8 cellular contexts compared by ENCODE assay signal in genomic region chr2:238060542-238061309, GRCh38. TPM values are rescaled to one million over a fixed set of nuclear protein-coding genes. Genes with fewer than 3 reads are reported as not detected.
DNase-seq lines count a peak whose midpoint lies in the region; ATAC-seq and TF ChIP-seq lines count a peak whose summit lies in the region.

A gene with protein sequence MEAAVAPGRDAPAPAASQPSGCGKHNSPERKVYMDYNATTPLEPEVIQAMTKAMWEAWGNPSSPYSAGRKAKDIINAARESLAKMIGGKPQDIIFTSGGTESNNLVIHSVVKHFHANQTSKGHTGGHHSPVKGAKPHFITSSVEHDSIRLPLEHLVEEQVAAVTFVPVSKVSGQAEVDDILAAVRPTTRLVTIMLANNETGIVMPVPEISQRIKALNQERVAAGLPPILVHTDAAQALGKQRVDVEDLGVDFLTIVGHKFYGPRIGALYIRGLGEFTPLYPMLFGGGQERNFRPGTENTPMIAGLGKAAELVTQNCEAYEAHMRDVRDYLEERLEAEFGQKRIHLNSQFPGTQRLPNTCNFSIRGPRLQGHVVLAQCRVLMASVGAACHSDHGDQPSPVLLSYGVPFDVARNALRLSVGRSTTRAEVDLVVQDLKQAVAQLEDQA (plus strand): TSS chr2:238061001. CDS start chr2:238061055, 54 bp downstream.

- H3K4me1 ChIP-seq in RWPE2 (ENCODE audit: insufficient read depth, poor library complexity, severe bottlenecking), result peaks cover 5% of the 10 kb centered on the region

- peak within 1 kb of the TSS; percentile 87 for H3K4me3 ChIP-seq in RWPE2 (ENCODE audit: severe bottlenecking)

- no peaks in the 10 kb centered on the region for H3K9me3 ChIP-seq in RWPE2 (ENCODE audit: severe bottlenecking)

- peak within 1 kb of the TSS; percentile 92 for H3K27ac Mint-ChIP-seq in activated T-helper 2 cell treated with anti-CD3 and anti-CD28 coated beads, Interferon-gamma antibody, Interleukin-2, Interleukin-4, amounts not matched to agents 10 μg/mL and 5 μg/mL and 100 μg/mL, durations not matched to agents 14 hours and 24 hours and 36 hours
- peak within 1 kb of the TSS; percentile 79 to 92 for H3K27ac Mint-ChIP-seq in natural killer cell treated with Interleukin-12 subunit alpha and Interleukin-12 subunit beta and Interleukin-15 and Interleukin-18, amount 100 ng/mL, for 72 hours

- peak; percentile 96 for ATAC-seq in RWPE2 (ENCODE audit: low read depth)
- peak; percentile 98 for ATAC-seq in natural killer cell treated with Interleukin-12 subunit alpha and Interleukin-12 subunit beta and Interleukin-15 and Interleukin-18, amount 100 ng/mL, for 72 hours
- ATAC-seq in stimulated activated naive CD8-positive, alpha-beta T cell treated with anti-CD3 and anti-CD28 coated beads, Interleukin-15, Interleukin-2, amounts not matched to agents 100 U/mL and 50 U/mL, for 24 hours, result peak; percentile 98

- peak within 1 kb of the TSS; percentile 89 for H3K4me3 Mint-ChIP-seq in activated T-helper 2 cell treated with anti-CD3 and anti-CD28 coated beads, Interferon-gamma antibody, Interleukin-2, Interleukin-4, amounts not matched to agents 10 μg/mL and 5 μg/mL and 100 μg/mL, durations not matched to agents 14 hours and 24 hours and 36 hours (ENCODE audit: low read depth)
- peak within 1 kb of the TSS; percentile 94 for H3K4me3 Mint-ChIP-seq in natural killer cell treated with Interleukin-12 subunit alpha and Interleukin-12 subunit beta and Interleukin-15 and Interleukin-18, amount 100 ng/mL, for 72 hours

- TF ChIP-seq CTCF in RWPE2 (IDR thresholded peaks at IDR 0.05; ENCODE audit: poor library complexity, severe bottlenecking), result no peak

- no peaks in the 10 kb centered on the region for H3K27me3 ChIP-seq in RWPE2 (ENCODE audit: insufficient read depth, poor library complexity, severe bottlenecking)

- intact Hi-C loops in activated T-helper 2 cell treated with anti-CD3 and anti-CD28 coated beads, Interferon-gamma antibody, Interleukin-2, Interleukin-4, amounts not matched to agents 10 μg/mL and 5 μg/mL and 100 μg/mL, durations not matched to agents 14 hours and 24 hours and 36 hours (cut with micrococcal nuclease), result loop anchor here (1.0 to 10.0 kb wide), 8 partner anchors 33 to 626 kb away; partner anchors contain the start of gene PER2

- H3K4me1 Mint-ChIP-seq in activated T-helper 2 cell treated with anti-CD3 and anti-CD28 coated beads, Interferon-gamma antibody, Interleukin-2, Interleukin-4, amounts not matched to agents 10 μg/mL and 5 μg/mL and 100 μg/mL, durations not matched to agents 14 hours and 24 hours and 36 hours (ENCODE audit: low read depth), result peaks cover 56% of the 10 kb centered on the region
- peaks cover 32 to 39% of the 10 kb centered on the region in 2 donors for H3K4me1 Mint-ChIP-seq in natural killer cell treated with Interleukin-12 subunit alpha and Interleukin-12 subunit beta and Interleukin-15 and Interleukin-18, amount 100 ng/mL, for 72 hours (ENCODE audit: low read depth in 2 of 2)

- no peaks in the 10 kb centered on the region for H3K9me3 Mint-ChIP-seq in activated T-helper 2 cell treated with anti-CD3 and anti-CD28 coated beads, Interferon-gamma antibody, Interleukin-2, Interleukin-4, amounts not matched to agents 10 μg/mL and 5 μg/mL and 100 μg/mL, durations not matched to agents 14 hours and 24 hours and 36 hours
- H3K9me3 Mint-ChIP-seq in natural killer cell treated with Interleukin-12 subunit alpha and Interleukin-12 subunit beta and Interleukin-15 and Interleukin-18, amount 100 ng/mL, for 72 hours, result peaks cover 7% of the 10 kb centered on the region

- peaks cover 15% of the 10 kb centered on the region for H3K36me3 ChIP-seq in RWPE2 (ENCODE audit: low read depth)

- H3K27ac ChIP-seq in RWPE2 (ENCODE audit: poor library complexity, severe bottlenecking), result peak within 1 kb of the TSS; percentile 56

- peaks cover 52% of the 10 kb centered on the region for H3K36me3 Mint-ChIP-seq in activated T-helper 2 cell treated with anti-CD3 and anti-CD28 coated beads, Interferon-gamma antibody, Interleukin-2, Interleukin-4, amounts not matched to agents 10 μg/mL and 5 μg/mL and 100 μg/mL, durations not matched to agents 14 hours and 24 hours and 36 hours (ENCODE audit: low read depth)
- peaks cover 18% of the 10 kb centered on the region for H3K36me3 Mint-ChIP-seq in natural killer cell treated with Interleukin-12 subunit alpha and Interleukin-12 subunit beta and Interleukin-15 and Interleukin-18, amount 100 ng/mL, for 72 hours

- peak; percentile 99 for DNase-seq in Daoy (ENCODE audit: low read depth)
- peak; percentile 92 for DNase-seq in GOT3 (lab: John Stamatoyannopoulos, UW)
- DNase-seq in LoVo (ENCODE audit: low spot score), result peak; percentile 95
- DNase-seq in RWPE2 (ENCODE audit: low spot score), result peak; percentile 94
- peak; percentile 94 for DNase-seq in activated T-helper 2 cell treated with anti-CD3 and anti-CD28 coated beads, Interferon-gamma antibody, Interleukin-2, Interleukin-4, amounts not matched to agents 10 μg/mL and 5 μg/mL and 100 μg/mL, durations not matched to agents 14 hours and 24 hours and 36 hours (ENCODE audit: low spot score)
- peak; percentile 95 for DNase-seq in fibroblast of peridontal ligament (ENCODE audit: extremely low read depth)
- DNase-seq in natural killer cell treated with Interleukin-12 subunit alpha and Interleukin-12 subunit beta and Interleukin-15 and Interleukin-18, amount 100 ng/mL, for 72 hours (ENCODE audit: low spot score), result peak; percentile 97
- peak; percentile 97 for DNase-seq in stimulated activated naive CD8-positive, alpha-beta T cell treated with anti-CD3 and anti-CD28 coated beads, Interleukin-15, Interleukin-2, amounts not matched to agents 100 U/mL and 50 U/mL, for 24 hours

- peaks cover 2% of the 10 kb centered on the region for H3K27me3 Mint-ChIP-seq in activated T-helper 2 cell treated with anti-CD3 and anti-CD28 coated beads, Interferon-gamma antibody, Interleukin-2, Interleukin-4, amounts not matched to agents 10 μg/mL and 5 μg/mL and 100 μg/mL, durations not matched to agents 14 hours and 24 hours and 36 hours (ENCODE audit: low read depth)
- peaks cover 9 to 13% of the 10 kb centered on the region in 2 donors for H3K27me3 Mint-ChIP-seq in natural killer cell treated with Interleukin-12 subunit alpha and Interleukin-12 subunit beta and Interleukin-15 and Interleukin-18, amount 100 ng/mL, for 72 hours

RNA-seq across cellular contexts. Expression of the gene that starts here (rescaled TPM):
- 19.1 and 29.7 TPM in 2 replicates for total RNA-seq in Daoy (2014; rRNA removed; shearing (Covaris generic))
- total RNA-seq in activated T-helper 2 cell treated with anti-CD3 and anti-CD28 coated beads, Interferon-gamma antibody, Interleukin-2, Interleukin-4, amounts not matched to agents 10 μg/mL and 5 μg/mL and 100 μg/mL, durations not matched to agents 14 hours and 24 hours and 36 hours, result 98.6 and 102 TPM in 2 replicates
- total RNA-seq in natural killer cell treated with Interleukin-12 subunit alpha and Interleukin-12 subunit beta and Interleukin-15 and Interleukin-18, amount 100 ng/mL, for 72 hours, result 10 to 100 TPM; 46.5 to 99.5 TPM

Comparison
In these comparisons a context has a peak if more than half of its experiments do, and no peak if none do; other contexts are left out.
1. Peak in every context shown above with its lines: DNase-seq, ATAC-seq, H3K4me3 ChIP-seq and H3K27ac ChIP-seq.